Comparison of ENCODE assay signal across 9 cellular contexts in the genomic region with DNA sequence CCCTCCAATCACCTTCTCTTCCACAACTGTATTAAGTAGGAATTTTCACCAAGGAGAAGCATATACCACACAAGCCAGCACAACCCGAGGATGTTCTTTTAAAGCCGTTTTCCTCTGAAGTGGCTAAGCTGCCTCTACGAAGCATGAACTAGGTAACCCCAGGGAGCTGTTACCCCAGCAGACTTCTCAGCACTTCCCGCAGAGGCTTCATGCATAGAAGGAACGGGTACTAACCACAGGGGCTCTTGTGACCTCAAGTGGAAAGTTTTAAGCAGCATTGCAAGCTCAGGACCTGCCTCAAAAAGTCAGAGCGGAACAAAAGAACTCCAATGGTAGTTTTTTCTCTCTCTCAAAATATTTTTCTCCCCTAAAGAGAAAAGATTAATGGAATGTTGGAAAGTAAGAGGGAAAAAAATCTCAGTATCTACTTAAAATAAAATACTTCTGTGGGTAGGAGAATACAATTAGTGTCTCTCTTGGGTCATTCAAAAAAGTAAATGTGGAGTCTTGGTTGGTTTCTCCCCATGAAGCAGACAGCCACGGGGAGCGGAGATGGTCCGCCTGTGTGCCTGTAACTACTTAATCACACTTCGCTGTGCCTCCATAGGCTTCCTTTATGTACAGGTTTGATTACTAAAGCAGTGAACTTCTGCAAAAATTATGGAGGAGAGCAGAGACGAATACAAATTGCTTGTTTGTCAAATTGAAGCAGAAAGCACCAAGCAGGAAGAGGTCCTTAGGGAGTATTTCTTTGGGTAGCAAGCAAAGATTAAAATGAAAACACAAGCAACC. TPM values are rescaled to one million over a fixed set of nuclear protein-coding genes. Genes with fewer than 3 reads are reported as not detected.
DNase-seq lines count a peak whose midpoint lies in the region; ATAC-seq and TF ChIP-seq lines count a peak whose summit lies in the region.
"Had no signal": no experiment of that assay in that cellular context is flagged by ENCODE, and none has a peak within 500 bp of the region (broad histone marks: within the 10 kb centered on the region; RNA-seq: fewer than 3 reads in every experiment).

No MANE protein-coding gene starts in this region.

- no peak overlapping the region for H3K4me3 ChIP-seq in HL-60 (replicated peaks; ENCODE audit: insufficient read depth, low read length)

- H3K36me3 Mint-ChIP-seq in activated T-helper 2 cell treated with anti-CD3 and anti-CD28 coated beads, Interferon-gamma antibody, Interleukin-2, Interleukin-4, amounts not matched to agents 10 μg/mL and 5 μg/mL and 100 μg/mL, durations not matched to agents 14 hours and 24 hours and 36 hours (ENCODE audit: low read depth): peaks cover 79% of the 10 kb centered on the region

- H3K4me1 Mint-ChIP-seq in activated T-helper 2 cell treated with anti-CD3 and anti-CD28 coated beads, Interferon-gamma antibody, Interleukin-2, Interleukin-4, amounts not matched to agents 10 μg/mL and 5 μg/mL and 100 μg/mL, durations not matched to agents 14 hours and 24 hours and 36 hours (ENCODE audit: low read depth): peaks cover 27% of the 10 kb centered on the region

- peak overlapping the region; percentile 55 for H3K4me3 Mint-ChIP-seq in activated T-helper 2 cell treated with anti-CD3 and anti-CD28 coated beads, Interferon-gamma antibody, Interleukin-2, Interleukin-4, amounts not matched to agents 10 μg/mL and 5 μg/mL and 100 μg/mL, durations not matched to agents 14 hours and 24 hours and 36 hours (ENCODE audit: low read depth)

- peak; percentile 13 to 38 (median 22) for DNase-seq in stimulated activated CD4-positive, alpha-beta T cell treated with anti-CD3 and anti-CD28 coated beads, Interleukin-12 subunit alpha, Interleukin-12 subunit beta, amount 100 ng/mL, for 48 hours (ENCODE audit: low read depth in 2 of 3, low spot score in 1 of 3)
- no peak for DNase-seq in stimulated activated CD4-positive, alpha-beta T cell treated with anti-CD3 and anti-CD28 coated beads, Interleukin-4, amount 100 ng/mL, for 1 hour
- peak in 1 of 2 experiments; percentile 90 for DNase-seq in HL-60 (ENCODE audit: low read depth in 1 of 2, low spot score in 1 of 2)
- peak; percentile 49 for DNase-seq in activated T-helper 2 cell treated with anti-CD3 and anti-CD28 coated beads, Interferon-gamma antibody, Interleukin-2, Interleukin-4, amounts not matched to agents 10 μg/mL and 5 μg/mL and 100 μg/mL, durations not matched to agents 14 hours and 24 hours and 36 hours (ENCODE audit: low spot score)
- DNase-seq in stimulated activated CD4-positive, alpha-beta T cell treated with anti-CD3 and anti-CD28 coated beads, Interleukin-15, amount 100 ng/mL, for 48 hours (ENCODE audit: low read depth in 2 of 2): peak; percentile 10 to 25
- no peak for DNase-seq in RPMI8226
- DNase-seq in NCI-H2196 (lab: John Stamatoyannopoulos, UW; ENCODE audit: unreplicated experiment): no peak

- intact Hi-C loops in activated T-helper 2 cell treated with anti-CD3 and anti-CD28 coated beads, Interferon-gamma antibody, Interleukin-2, Interleukin-4, amounts not matched to agents 10 μg/mL and 5 μg/mL and 100 μg/mL, durations not matched to agents 14 hours and 24 hours and 36 hours (cut with micrococcal nuclease): loop anchor here (1.0 kb wide), 1 partner anchor 33 kb away; no protein-coding TSS in a partner anchor

- no peak for ATAC-seq in HG03280 (IDR thresholded peaks at IDR 0.05; ENCODE audit: unreplicated experiment)

- peak overlapping the region; percentile 69 for H3K27ac Mint-ChIP-seq in activated T-helper 2 cell treated with anti-CD3 and anti-CD28 coated beads, Interferon-gamma antibody, Interleukin-2, Interleukin-4, amounts not matched to agents 10 μg/mL and 5 μg/mL and 100 μg/mL, durations not matched to agents 14 hours and 24 hours and 36 hours

- TF ChIP-seq CTCF in HL-60 (IDR thresholded peaks at IDR 0.05; ENCODE audit: insufficient read depth, low read length): no peak

- no peaks in the 10 kb centered on the region for H3K9me3 Mint-ChIP-seq in activated T-helper 2 cell treated with anti-CD3 and anti-CD28 coated beads, Interferon-gamma antibody, Interleukin-2, Interleukin-4, amounts not matched to agents 10 μg/mL and 5 μg/mL and 100 μg/mL, durations not matched to agents 14 hours and 24 hours and 36 hours

- H3K27me3 ChIP-seq in HL-60 (ENCODE audit: insufficient read depth, poor library complexity, severe bottlenecking): no peaks in the 10 kb centered on the region
- H3K27me3 ChIP-seq: neutrophil had no signal

- no peaks in the 10 kb centered on the region for H3K27me3 Mint-ChIP-seq in activated T-helper 2 cell treated with anti-CD3 and anti-CD28 coated beads, Interferon-gamma antibody, Interleukin-2, Interleukin-4, amounts not matched to agents 10 μg/mL and 5 μg/mL and 100 μg/mL, durations not matched to agents 14 hours and 24 hours and 36 hours (ENCODE audit: low read depth)

- H3K27ac ChIP-seq in HL-60 (replicated peaks): peak overlapping the region; percentile 75
- H3K27ac ChIP-seq: neutrophil had no signal

RNA-seq across cellular contexts. Expression of a gene that starts 40.9 kb away (rescaled TPM):
- total RNA-seq in activated T-helper 2 cell treated with anti-CD3 and anti-CD28 coated beads, Interferon-gamma antibody, Interleukin-2, Interleukin-4, amounts not matched to agents 10 μg/mL and 5 μg/mL and 100 μg/mL, durations not matched to agents 14 hours and 24 hours and 36 hours: 31.2 and 31.4 TPM in 2 replicates

RNA-seq across cellular contexts. Expression of a gene that starts 52.0 kb away (rescaled TPM):
- total RNA-seq in activated T-helper 2 cell treated with anti-CD3 and anti-CD28 coated beads, Interferon-gamma antibody, Interleukin-2, Interleukin-4, amounts not matched to agents 10 μg/mL and 5 μg/mL and 100 μg/mL, durations not matched to agents 14 hours and 24 hours and 36 hours: 13.8 and 18.2 TPM in 2 replicates

Comparison
In these comparisons a context has a peak if more than half of its experiments do, and no peak if none do; other contexts are left out.
1. DNase-seq: peak in stimulated activated CD4-positive, alpha-beta T cell treated with anti-CD3 and anti-CD28 coated beads, Interleukin-12 subunit alpha, Interleukin-12 subunit beta, amount 100 ng/mL, for 48 hours (3 of 3), activated T-helper 2 cell treated with anti-CD3 and anti-CD28 coated beads, Interferon-gamma antibody, Interleukin-2, Interleukin-4, amounts not matched to agents 10 μg/mL and 5 μg/mL and 100 μg/mL, durations not matched to agents 14 hours and 24 hours and 36 hours (single experiment) and stimulated activated CD4-positive, alpha-beta T cell treated with anti-CD3 and anti-CD28 coated beads, Interleukin-15, amount 100 ng/mL, for 48 hours (2 of 2); none in stimulated activated CD4-positive, alpha-beta T cell treated with anti-CD3 and anti-CD28 coated beads, Interleukin-4, amount 100 ng/mL, for 1 hour (single experiment), RPMI8226 (single experiment) and NCI-H2196 (single experiment).